In genomic region chr17:4595350-4596342, GRCh38 we compare ENCODE assay signal across 11 cellular contexts. TPM values are rescaled to one million over a fixed set of nuclear protein-coding genes. Genes with fewer than 3 reads are reported as not detected.
A peak's percentile ranks its signal among the peaks of the same experiment; 100 is the strongest.
DNase-seq lines count a peak whose midpoint lies in the region; ATAC-seq, FAIRE-seq and TF ChIP-seq lines count a peak whose summit lies in the region.
"Not testable (repeated sequence)": the region's sequence is repeated elsewhere in the genome, so short reads cannot be mapped to it uniquely, and the experiment has no call there.
"Had no signal": no experiment of that assay in that cellular context is flagged by ENCODE, and none has a peak within 500 bp of the region (broad histone marks: within the 10 kb centered on the region; RNA-seq: fewer than 3 reads in every experiment).

No MANE protein-coding gene starts in this region.

- not testable (repeated sequence) for H3K9ac ChIP-seq in SK-N-SH; astrocyte (ENCODE audit: low read length); kidney (ENCODE audit: low read length in 2 of 2)

- in situ Hi-C loops in gastrocnemius medialis (cut with MboI; ENCODE audit: low sequenced_read_pairs in 4 of 4): not testable (repeated sequence)

- 85% methylated on average over 18 of the region's 29 CpGs for WGBS in SK-N-SH (ENCODE audit: low lambda C conversion rate)

- H3K79me2 ChIP-seq in DOHH2 (ENCODE audit: control insufficient read depth, low read length); SK-N-SH (ENCODE audit: insufficient read depth); astrocyte (ENCODE audit: insufficient read depth, low read length): not testable (repeated sequence)

- peak; percentile 34 for DNase-seq in SK-N-SH
- not testable (repeated sequence) for DNase-seq in astrocyte (ENCODE audit: low read depth); neural crest cell (ENCODE audit: low read depth, low spot score); gastrocnemius medialis
- DNase-seq in Right ventricle myocardium inferior (ENCODE audit: missing footprints): peak; percentile 62
- peak; percentile 61 for DNase-seq in kidney

- H3K4me3 ChIP-seq in DOHH2 (ENCODE audit: low read length); SK-N-SH (ENCODE audit: low read depth in 2 of 2, low read length in 1 of 2); astrocyte (ENCODE audit: insufficient read depth, low read depth, low read length); kidney (ENCODE audit: low read length in 2 of 2); gastrocnemius medialis: not testable (repeated sequence)

- not testable (repeated sequence) for H3K27ac ChIP-seq in DOHH2 (ENCODE audit: low read depth, low read length); SK-N-SH (ENCODE audit: low read depth in 2 of 2, low read length in 1 of 2); astrocyte (ENCODE audit: low read depth, low read length); kidney (ENCODE audit: low read depth in 2 of 2, low read length in 2 of 2)
- peak overlapping the region; percentile 90 to 100 (median 98) for H3K27ac ChIP-seq in gastrocnemius medialis

- not testable (repeated sequence) for H3K36me3 Mint-ChIP-seq in astrocyte (ENCODE audit: low read depth, unreplicated experiment); neural crest cell (ENCODE audit: low read depth)

- TF ChIP-seq RAD21 in SK-N-SH (IDR thresholded peaks at IDR 0.05; ENCODE audit: low read length): not testable (repeated sequence)

- intact Hi-C loops in Right ventricle myocardium inferior (cut with DNase I); kidney (cut with DNase I); gastrocnemius medialis (cut with DNase I; ENCODE audit: low total_unique reads): not testable (repeated sequence)

- not testable (repeated sequence) for H3F3A ChIP-seq in DOHH2 (ENCODE audit: control insufficient read depth, insufficient read depth); SK-N-SH (replicated peaks; ENCODE audit: insufficient read depth)

- TF ChIP-seq POLR2A in gastrocnemius medialis (IDR thresholded peaks at IDR 0.05): not testable (repeated sequence)

- not testable (repeated sequence) for H3K4me1 ChIP-seq in DOHH2 (ENCODE audit: control insufficient read depth, low read length); astrocyte (ENCODE audit: insufficient read depth, low read length)
- H3K4me1 ChIP-seq in SK-N-SH (ENCODE audit: control insufficient read depth in 1 of 2, insufficient read depth in 2 of 2, low read depth in 1 of 2, low read length in 1 of 2) (peaks cover 0 to 19% of the 10 kb centered on the region in 2 experiments; a peak in 1 of 4 replicates), kidney (ENCODE audit: control insufficient read depth in 1 of 2, insufficient read depth in 1 of 2, low read depth in 1 of 2, low read length in 2 of 2) (peaks cover 8 to 16% of the 10 kb centered on the region in 2 donors), gastrocnemius medialis (peaks cover 78 to 83% of the 10 kb centered on the region in 2 donors)

- H3K27me3 ChIP-seq in DOHH2 (ENCODE audit: control insufficient read depth, low read length); gastrocnemius medialis: not testable (repeated sequence)
- H3K27me3 ChIP-seq in SK-N-SH (ENCODE audit: insufficient read depth) (peaks cover 23% of the 10 kb centered on the region), astrocyte (ENCODE audit: insufficient read depth, low read length) (peaks cover 11% of the 10 kb centered on the region)

- not testable (repeated sequence) for H2AFZ ChIP-seq in SK-N-SH (ENCODE audit: low read depth)
- H2AFZ ChIP-seq in astrocyte (ENCODE audit: low read depth, low read length): peak overlapping the region; percentile 34

- peaks cover 13% of the 10 kb centered on the region for H3K4me1 Mint-ChIP-seq in astrocyte (ENCODE audit: low read depth, unreplicated experiment)
- H3K4me1 Mint-ChIP-seq in neural crest cell: peaks cover 39% of the 10 kb centered on the region

- H3K36me3 ChIP-seq in DOHH2 (ENCODE audit: control insufficient read depth, low read length); SK-N-SH (replicated peaks in 1 of 2; ENCODE audit: control insufficient read depth in 1 of 2, insufficient read depth in 2 of 2, low read length in 1 of 2); astrocyte (ENCODE audit: insufficient read depth, low read length): not testable (repeated sequence)
- H3K36me3 ChIP-seq in kidney (ENCODE audit: control insufficient read depth in 1 of 2, insufficient read depth in 2 of 2, low read length in 2 of 2) (peaks cover 4 to 33% of the 10 kb centered on the region in 2 donors), gastrocnemius medialis (peaks cover 0 to 49% of the 10 kb centered on the region in 2 donors)

- POLR2A ChIA-PET in SK-N-SH (lab: Yijun Ruan, JAX): not testable (repeated sequence)

- TF ChIP-seq EP300 in SK-N-SH (IDR thresholded peaks at IDR 0.05; ENCODE audit: borderline replicate concordance in 1 of 2, low read depth in 1 of 2, low read length in 1 of 2): not testable (repeated sequence)

- peak overlapping the region; percentile 30 for H3K4me2 ChIP-seq in DOHH2 (ENCODE audit: low read length)
- not testable (repeated sequence) for H3K4me2 ChIP-seq in SK-N-SH; astrocyte (ENCODE audit: low read length)

- ATAC-seq in Right ventricle myocardium inferior, gastrocnemius medialis: not testable (repeated sequence)

- not testable (repeated sequence) for H3K4me3 Mint-ChIP-seq in astrocyte (ENCODE audit: unreplicated experiment); neural crest cell

- not testable (repeated sequence) for H3K9me2 ChIP-seq in DOHH2 (replicated peaks; ENCODE audit: control insufficient read depth, low read length); SK-N-SH

- not testable (repeated sequence) for FAIRE-seq in astrocyte (lab: Jason Lieb, UNC); kidney (lab: Jason Lieb, UNC)

- peaks cover 35% of the 10 kb centered on the region for H3K27me3 Mint-ChIP-seq in astrocyte (ENCODE audit: low read depth, unreplicated experiment)
- H3K27me3 Mint-ChIP-seq in neural crest cell (ENCODE audit: low read depth): not testable (repeated sequence)

- not testable (repeated sequence) for TF ChIP-seq CTCF in DOHH2 (IDR thresholded peaks at IDR 0.05; ENCODE audit: low read depth, low read length, poor library complexity, severe bottlenecking); SK-N-SH (IDR thresholded peaks at IDR 0.05); astrocyte (IDR thresholded peaks at IDR 0.05; ENCODE audit: insufficient read depth, low read depth, low read length); kidney (IDR thresholded peaks at IDR 0.05; ENCODE audit: borderline replicate concordance, extremely low read depth, insufficient read depth); neural crest cell (conservative IDR thresholded peaks at IDR 0.05)
- TF ChIP-seq CTCF in gastrocnemius medialis (IDR thresholded peaks at IDR 0.05 in 4 of 5, conservative IDR thresholded peaks at IDR 0.05 in 1 of 5): peak in 1 of 5 experiments; percentile 18

- not testable (repeated sequence) for H3K9me3 ChIP-seq in DOHH2 (ENCODE audit: control insufficient read depth, insufficient read depth, low read length); SK-N-SH; astrocyte (ENCODE audit: insufficient read depth, low read depth, low read length); kidney (ENCODE audit: control insufficient read depth in 1 of 2, low read length in 2 of 2); gastrocnemius medialis

- not testable (repeated sequence) for H3K9me3 Mint-ChIP-seq in astrocyte (ENCODE audit: unreplicated experiment); neural crest cell

- H4K20me1 ChIP-seq in DOHH2 (ENCODE audit: control insufficient read depth, insufficient read depth, low read depth, low read length); SK-N-SH (ENCODE audit: insufficient read depth); astrocyte (ENCODE audit: insufficient read depth, low read length): not testable (repeated sequence)

- CTCF ChIA-PET in SK-N-SH (lab: Yijun Ruan, JAX): interaction anchor here (0.9 to 9.7 kb wide), 7 partner anchors 10 to 96 kb away, joined by 3 to 75 read pairs (median 4); no protein-coding TSS in a partner anchor

- not testable (repeated sequence) for H3K27ac Mint-ChIP-seq in astrocyte (ENCODE audit: unreplicated experiment)
- peak overlapping the region; percentile 62 for H3K27ac Mint-ChIP-seq in neural crest cell (ENCODE audit: unreplicated experiment)

RNA-seq across cellular contexts. Expression of gene SMTNL2, which starts 11.3 kb away (rescaled TPM):
- not detected in 2 replicates for polyA plus RNA-seq in SK-N-SH (2012; rRNA removed)
- polyA plus RNA-seq in SK-N-SH (2012; cell fraction: cytosol; rRNA removed): not detected in 2 replicates
- not detected in 2 replicates for polyA plus RNA-seq in SK-N-SH (2012; cell fraction: nucleus; rRNA removed)
- 0.18 and 0.26 TPM in 2 replicates for total RNA-seq in astrocyte
- total RNA-seq in Right ventricle myocardium inferior: 48.6 TPM
- total RNA-seq in kidney: 25.6 TPM
- 58.1 TPM for polyA plus RNA-seq in kidney (ENCODE audit: insufficient read depth, low read depth, low replicate concordance)
- total RNA-seq in neural crest cell: 1.1 and 1.4 TPM in 2 replicates
- 100 to 1,000 TPM; 110 to 588 (median 420) TPM for total RNA-seq in gastrocnemius medialis
- total RNA-seq: CD4-positive, alpha-beta T cell; GM12878; IMR-90; RPMI7951 had no signal
- polyA plus RNA-seq: GM12878, IMR-90 had no signal

RNA-seq across cellular contexts. Expression of gene GGT6, which starts 35.3 kb away (rescaled TPM):
- polyA plus RNA-seq in SK-N-SH (2012; rRNA removed): not detected in 2 replicates
- not detected in 2 replicates for polyA plus RNA-seq in SK-N-SH (2012; cell fraction: cytosol; rRNA removed)
- polyA plus RNA-seq in SK-N-SH (2012; cell fraction: nucleus; rRNA removed): not detected in 2 replicates
- not detected in 2 replicates for total RNA-seq in astrocyte
- 0.14 TPM for total RNA-seq in Right ventricle myocardium inferior
- 16.8 TPM for total RNA-seq in kidney
- 51.4 TPM for polyA plus RNA-seq in kidney (ENCODE audit: insufficient read depth, low read depth, low replicate concordance)
- total RNA-seq in neural crest cell: not detected in 2 replicates
- total RNA-seq in gastrocnemius medialis: under 1 TPM in 1 of 4 donors, not detected in 3; 0.63 TPM
- total RNA-seq: CD4-positive, alpha-beta T cell; IMR-90; RPMI7951 had no signal
- polyA plus RNA-seq: IMR-90 had no signal

RNA-seq across cellular contexts. Expression of gene MYBBP1A, which starts 40.5 kb away (rescaled TPM):
- polyA plus RNA-seq in SK-N-SH (2012; rRNA removed) (74.7 and 93.0 TPM in 2 replicates), kidney (ENCODE audit: insufficient read depth, low read depth, low replicate concordance) (11.9 TPM)
- polyA plus RNA-seq in SK-N-SH (2012; cell fraction: cytosol; rRNA removed): 32.8 and 40.9 TPM in 2 replicates
- 264 and 287 TPM in 2 replicates for polyA plus RNA-seq in SK-N-SH (2012; cell fraction: nucleus; rRNA removed)
- total RNA-seq in astrocyte (70.0 and 71.1 TPM in 2 replicates), Right ventricle myocardium inferior (19.2 TPM), kidney (51.6 TPM), neural crest cell (67.0 and 69.3 TPM in 2 replicates), gastrocnemius medialis (10 to 100 TPM; 42.5 to 60.2 (median 48.9) TPM)

RNA-seq across cellular contexts. Expression of gene ALOX15, which starts 45.8 kb away (rescaled TPM):
- polyA plus RNA-seq in SK-N-SH (2012; rRNA removed) (not detected in 2 replicates), kidney (ENCODE audit: insufficient read depth, low read depth, low replicate concordance) (not detected)
- 0.03 and 0.12 TPM in 2 replicates for polyA plus RNA-seq in SK-N-SH (2012; cell fraction: cytosol; rRNA removed)
- 0.02 and 0.09 TPM in 2 replicates for polyA plus RNA-seq in SK-N-SH (2012; cell fraction: nucleus; rRNA removed)
- total RNA-seq in astrocyte (0.07 TPM in 1 of 2 replicates, not detected in the other), Right ventricle myocardium inferior (0.19 TPM), kidney (not detected), neural crest cell (0.33 and 0.41 TPM in 2 replicates), gastrocnemius medialis (not detected)
- total RNA-seq: IMR-90, RPMI7951 had no signal
- polyA plus RNA-seq: IMR-90 had no signal

Comparison
In these comparisons a context has a peak if more than half of its experiments do, and no peak if none do; other contexts are left out.
1. RNA of gene SMTNL2, which starts 11.3 kb away (total RNA-seq): 110 to 588 TPM in gastrocnemius medialis, 48.6 TPM in Right ventricle myocardium inferior (single experiment) and 25.6 TPM in kidney (single experiment); 1.1 to 1.4 TPM in neural crest cell and 0.18 to 0.26 TPM in astrocyte; every median in the first group is over 10 times any median in the second.
2. RNA of gene GGT6, which starts 35.3 kb away (total RNA-seq): 16.8 TPM in kidney (single experiment); 0.14 TPM in Right ventricle myocardium inferior (single experiment), not detected in astrocyte, not detected in neural crest cell and 0.63 TPM in gastrocnemius medialis; every median in the first group is over 10 times any median in the second.